Comparison of ENCODE assay signal across 1 cellular context in genomic region chrX:1391707-1392375, GRCh38.
TF ChIP-seq lines count a peak whose summit lies in the region.

TSS of gene SLC25A6 (minus strand) at chrX:1392113. CDS start at chrX:1392009, 104 bp downstream.

TF ChIP-seq in H1, 55 proteins besides CTCF, POLR2A, EP300 and RAD21 (continued from another document):
- TF ChIP-seq ATF3 (IDR thresholded peaks at IDR 0.05; ENCODE audit: insufficient read depth, low read depth, low read length) (peak; percentile 84), SP4 (IDR thresholded peaks at IDR 0.05; ENCODE audit: low read length) (no peak), HDAC6 (IDR thresholded peaks at IDR 0.05; ENCODE audit: low read depth, low read length) (no peak), ATF2 (IDR thresholded peaks at IDR 0.05; ENCODE audit: low read length) (no peak; the same call in none of the 2 replicates), CHD2 (IDR thresholded peaks at IDR 0.05; ENCODE audit: low read length) (no peak), CBX5 (IDR thresholded peaks at IDR 0.05; ENCODE audit: low read depth, low read length) (no peak), CTBP2 (IDR thresholded peaks at IDR 0.05; ENCODE audit: borderline replicate concordance, insufficient read depth, insufficient read length, low read length) (no peak), SIX5 (IDR thresholded peaks at IDR 0.05; ENCODE audit: low read depth, low read length) (no peak), KDM5A (IDR thresholded peaks at IDR 0.05; ENCODE audit: low read length) (no peak), RNF2 (IDR thresholded peaks at IDR 0.05; ENCODE audit: borderline replicate concordance, low read depth, low read length, missing control alignments, poor library complexity, severe bottlenecking) (no peak), GTF2F1 (IDR thresholded peaks at IDR 0.05; ENCODE audit: borderline replicate concordance, low read depth, low read length) (peak; percentile 77; the same call in 1 of the 2 replicates), SIN3A (conservative IDR thresholded peaks at IDR 0.05 in 1 of 2, IDR thresholded peaks at IDR 0.05 in 1 of 2; ENCODE audit: low read depth in 1 of 2, low read length in 2 of 2) (no peak), USF2 (IDR thresholded peaks at IDR 0.05; ENCODE audit: low read length) (peak; percentile 96), MAX (IDR thresholded peaks at IDR 0.05) (peak; percentile 60; the same call in 1 of the 2 replicates), ZNF274 (IDR thresholded peaks at IDR 0.05; ENCODE audit: borderline replicate concordance, extremely low read depth, low read length) (no peak), TCF12 (IDR thresholded peaks at IDR 0.05; ENCODE audit: low read depth, low read length) (no peak), TEAD4 (IDR thresholded peaks at IDR 0.05; ENCODE audit: low read depth, low read length) (peak; percentile 24; the same call in 1 of the 2 replicates), FOSL1 (IDR thresholded peaks at IDR 0.05; ENCODE audit: insufficient read depth, low read depth, low read length) (no peak), SUZ12 (IDR thresholded peaks at IDR 0.05; ENCODE audit: low read length) (no peak), BACH1 (IDR thresholded peaks at IDR 0.05; ENCODE audit: low read length) (peak; percentile 70), KDM4A (IDR thresholded peaks at IDR 0.05; ENCODE audit: low read depth, low read length, severe bottlenecking) (no peak), RFX5 (IDR thresholded peaks at IDR 0.05; ENCODE audit: borderline replicate concordance, low read depth, low read length) (no peak), RXRA (IDR thresholded peaks at IDR 0.05; ENCODE audit: insufficient read depth, low read depth, low read length) (no peak), TBP (IDR thresholded peaks at IDR 0.05; ENCODE audit: low read depth, low read length) (peak; percentile 93), SAP30 (IDR thresholded peaks at IDR 0.05; ENCODE audit: insufficient read depth, insufficient replicate concordance, low read length) (no peak), E2F6 (IDR thresholded peaks at IDR 0.05) (no peak), POLR2AphosphoS5 (IDR thresholded peaks at IDR 0.05; ENCODE audit: low read depth, low read length) (peak; percentile 88), JUND (IDR thresholded peaks at IDR 0.05; ENCODE audit: low read length) (peak; percentile 15; the same call in 1 of the 2 replicates), CREB1 (IDR thresholded peaks at IDR 0.05) (peak; percentile 55), EZH2 (IDR thresholded peaks at IDR 0.05; ENCODE audit: low read depth, low read length, severe bottlenecking) (no peak), NRF1 (IDR thresholded peaks at IDR 0.05; ENCODE audit: low read depth, low read length) (peak; percentile 15; the same call in 1 of the 2 replicates), CHD7 (IDR thresholded peaks at IDR 0.05; ENCODE audit: insufficient replicate concordance, low read length) (no peak), SP1 (IDR thresholded peaks at IDR 0.05; ENCODE audit: low read depth, low read length) (peak; percentile 83; the same call in 1 of the 2 replicates), CBX8 (IDR thresholded peaks at IDR 0.05; ENCODE audit: borderline replicate concordance, low read depth, low read length) (no peak), SIRT6 (IDR thresholded peaks at IDR 0.05; ENCODE audit: low read length) (no peak)
